ENCODE assay signal across 1 cellular context in the genomic region with DNA sequence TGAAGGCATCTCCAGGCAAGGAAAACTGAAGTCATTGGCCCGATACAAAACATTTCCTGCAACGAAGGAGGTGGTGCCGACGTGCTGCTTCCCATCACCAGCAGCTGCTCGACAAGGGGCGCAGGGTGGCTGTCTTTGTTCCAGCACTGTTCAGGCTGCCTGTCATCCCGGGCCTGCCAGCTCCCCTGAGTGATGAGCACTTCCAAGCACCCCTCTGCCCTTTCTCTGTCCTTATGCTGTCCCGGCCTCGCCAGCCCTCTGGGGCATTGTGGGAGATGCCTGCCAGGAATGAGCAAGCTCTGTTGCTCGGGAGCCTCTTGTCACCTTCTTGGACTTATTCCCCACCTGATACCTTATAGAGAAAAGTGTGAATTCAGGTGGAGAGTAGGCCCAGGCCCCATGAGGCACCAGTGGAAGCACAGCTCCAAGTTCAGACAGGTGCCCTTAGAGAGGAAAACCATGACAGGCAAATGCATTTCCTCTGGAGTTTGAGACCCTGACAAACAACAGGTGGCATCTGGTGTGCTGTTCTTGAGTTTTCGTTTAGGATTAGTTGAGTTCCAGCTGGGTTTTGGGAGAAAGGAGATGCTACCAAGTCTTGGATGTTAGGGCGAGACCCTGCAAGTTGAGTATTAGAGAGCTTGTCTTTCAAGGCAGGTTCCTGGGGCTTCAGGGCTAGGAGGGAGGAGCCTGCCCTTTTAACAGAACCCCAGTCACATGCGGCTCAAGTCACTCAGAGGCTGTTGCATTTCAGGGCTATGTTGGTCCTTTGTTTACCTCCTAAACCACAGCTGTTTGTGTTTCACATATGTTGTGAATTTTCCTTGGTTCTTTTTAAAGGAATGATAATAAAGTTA.
TF ChIP-seq lines count a peak whose summit lies in the region.

No MANE protein-coding gene starts in this region.

TF ChIP-seq in A549, 52 proteins besides CTCF, POLR2A, EP300 and RAD21:
- TF ChIP-seq CBX8 (IDR thresholded peaks at IDR 0.05) (no peak), HOXB5 (CRISPR knock-in tag; IDR thresholded peaks at IDR 0.05) (no peak), NR3C1 (IDR thresholded peaks at IDR 0.05) (no peak), FOSL2 (IDR thresholded peaks at IDR 0.05) (no peak), FOSL2 (CRISPR knock-in tag; IDR thresholded peaks at IDR 0.05) (no peak), HDAC2 (IDR thresholded peaks at IDR 0.05) (no peak), ZSCAN20 (CRISPR knock-in tag; IDR thresholded peaks at IDR 0.05) (no peak), RARB (CRISPR knock-in tag; IDR thresholded peaks at IDR 0.05) (no peak), JUNB (IDR thresholded peaks at IDR 0.05) (no peak), EHMT2 (IDR thresholded peaks at IDR 0.05; ENCODE audit: low read depth) (no peak), RFX5 (IDR thresholded peaks at IDR 0.05) (no peak), EHF (CRISPR knock-in tag; IDR thresholded peaks at IDR 0.05) (no peak), ELK1 (IDR thresholded peaks at IDR 0.05; ENCODE audit: low read depth, low read length) (no peak), BCL3 (IDR thresholded peaks at IDR 0.05) (no peak), FOXS1 (CRISPR knock-in tag; IDR thresholded peaks at IDR 0.05) (no peak), BHLHE40 (IDR thresholded peaks at IDR 0.05; ENCODE audit: low read depth, low read length) (no peak), NPAS2 (CRISPR knock-in tag; IDR thresholded peaks at IDR 0.05; ENCODE audit: borderline replicate concordance) (no peak), TFCP2L1 (CRISPR knock-in tag; IDR thresholded peaks at IDR 0.05) (no peak), FOSB (CRISPR knock-in tag; IDR thresholded peaks at IDR 0.05) (no peak), ZC3H11A (IDR thresholded peaks at IDR 0.05) (no peak)
- TF ChIP-seq, protein P1, sequence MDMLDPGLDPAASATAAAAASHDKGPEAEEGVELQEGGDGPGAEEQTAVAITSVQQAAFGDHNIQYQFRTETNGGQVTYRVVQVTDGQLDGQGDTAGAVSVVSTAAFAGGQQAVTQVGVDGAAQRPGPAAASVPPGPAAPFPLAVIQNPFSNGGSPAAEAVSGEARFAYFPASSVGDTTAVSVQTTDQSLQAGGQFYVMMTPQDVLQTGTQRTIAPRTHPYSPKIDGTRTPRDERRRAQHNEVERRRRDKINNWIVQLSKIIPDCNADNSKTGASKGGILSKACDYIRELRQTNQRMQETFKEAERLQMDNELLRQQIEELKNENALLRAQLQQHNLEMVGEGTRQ (IDR thresholded peaks at IDR 0.05), result no peak
